8 cellular contexts compared by ENCODE assay signal in genomic region chr15:82262422-82263026, GRCh38. TPM values are rescaled to one million over a fixed set of nuclear protein-coding genes. Genes with fewer than 3 reads are reported as not detected.
DNase-seq lines count a peak whose midpoint lies in the region; ATAC-seq, FAIRE-seq and TF ChIP-seq lines count a peak whose summit lies in the region.

TSS of gene EFL1 (minus strand) at chr15:82262734. CDS start at chr15:82261778, 956 bp downstream.
A gene with protein sequence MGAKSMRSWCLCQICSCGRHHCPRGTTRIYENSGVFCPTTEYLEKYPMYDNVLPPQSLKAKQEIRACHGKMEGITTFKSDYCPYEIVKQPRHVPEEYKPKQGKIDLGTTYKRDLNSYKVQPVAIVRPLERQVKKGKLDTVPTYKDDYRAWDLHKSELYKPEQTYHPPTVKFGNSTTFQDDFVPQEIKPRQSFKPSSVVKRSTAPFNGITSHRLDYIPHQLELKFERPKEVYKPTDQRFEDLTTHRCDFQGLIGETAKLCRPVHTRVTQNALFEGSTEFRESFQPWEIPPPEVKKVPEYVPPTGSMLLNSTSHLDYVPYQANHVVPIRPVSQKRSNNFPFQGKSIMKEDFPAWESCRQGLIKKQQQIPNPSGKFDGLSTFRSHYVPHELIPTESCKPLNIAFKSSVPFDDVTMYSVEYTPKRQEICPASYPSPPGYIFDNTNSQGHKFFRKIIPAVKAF (plus strand): TSS chr15:82262818. CDS start chr15:82262880, 62 bp downstream.

- no peak for FAIRE-seq in bronchial epithelial cell (lab: Jason Lieb, UNC)

- intact Hi-C loops in A673 (cut with micrococcal nuclease; ENCODE audit: unreplicated experiment) = no loop called here

- H3K4me2 ChIP-seq in smooth muscle cell = peak within 1 kb of the TSS; percentile 82

- BruUV-seq in A673 (replicated peaks; lab: Mats Ljungman, UMichigan) = no TSS peak

- peak within 1 kb of the TSS; percentile 73 for H3K9ac ChIP-seq in smooth muscle cell (ENCODE audit: low read depth)

- H3K9me3 ChIP-seq in A673 (ENCODE audit: low read depth, low read length, poor library complexity, severe bottlenecking) = no peaks in the 10 kb centered on the region
- no peaks in the 10 kb centered on the region for H3K9me3 ChIP-seq in smooth muscle cell (replicated peaks; ENCODE audit: low read depth)

- 1% methylated on average over 45 of the region's 57 CpGs for WGBS in smooth muscle cell (ENCODE audit: low lambda C conversion rate)

- H3K4me1 ChIP-seq in A673 (ENCODE audit: insufficient read depth, low read length, poor library complexity, severe bottlenecking) (peaks cover 8% of the 10 kb centered on the region), smooth muscle cell (ENCODE audit: low read depth) (peaks cover 15% of the 10 kb centered on the region)

- TF ChIP-seq CTCF in A673 (conservative IDR thresholded peaks at IDR 0.05; ENCODE audit: low read depth, low read length) = no peak
- TF ChIP-seq CTCF in VCaP (conservative IDR thresholded peaks at IDR 0.05) = no peak
- no peak for TF ChIP-seq CTCF in bronchial epithelial cell (IDR thresholded peaks at IDR 0.05; ENCODE audit: insufficient read depth, low read length, severe bottlenecking)
- TF ChIP-seq CTCF in smooth muscle cell (IDR thresholded peaks at IDR 0.05; ENCODE audit: borderline replicate concordance, insufficient read depth, poor library complexity, severe bottlenecking) = no peak

- H3K27ac ChIP-seq in A673 (ENCODE audit: low read depth, low read length, poor library complexity, severe bottlenecking) = peak within 1 kb of the TSS; percentile 81
- peak within 1 kb of the TSS; percentile 76 for H3K27ac ChIP-seq in VCaP
- H3K27ac ChIP-seq in smooth muscle cell (ENCODE audit: low read depth) = peak within 1 kb of the TSS; percentile 79

- CTCF ChIA-PET in A673 (lab: Charles Lee) = no interaction called here

- POLR2A ChIA-PET in A673 (lab: Charles Lee; ENCODE audit: low non-redundant PET) = no interaction called here

- H3K79me2 ChIP-seq in smooth muscle cell (ENCODE audit: low read depth) = peaks cover 4% of the 10 kb centered on the region

- H3K36me3 ChIP-seq in A673 (ENCODE audit: insufficient read depth, low read length, poor library complexity, severe bottlenecking) (no peaks in the 10 kb centered on the region), bronchial epithelial cell (ENCODE audit: control insufficient read depth, insufficient read depth, low read length) (no peaks in the 10 kb centered on the region), smooth muscle cell (ENCODE audit: low read depth) (no peaks in the 10 kb centered on the region)

- H4K20me1 ChIP-seq in smooth muscle cell (ENCODE audit: low read depth) = no peaks in the 10 kb centered on the region

- H3K27me3 ChIP-seq in A673 (replicated peaks; ENCODE audit: insufficient read depth, low read depth, low read length, poor library complexity) (no peaks in the 10 kb centered on the region), bronchial epithelial cell (ENCODE audit: control insufficient read depth, insufficient read depth, low read length) (no peaks in the 10 kb centered on the region), smooth muscle cell (ENCODE audit: low read depth) (no peaks in the 10 kb centered on the region)

- H3K4me3 ChIP-seq in A673 (ENCODE audit: low read depth, low read length, poor library complexity, severe bottlenecking) (peak within 1 kb of the TSS; percentile 96), bronchial epithelial cell (ENCODE audit: low read depth, low read length) (peak within 1 kb of the TSS; percentile 87), smooth muscle cell (peak within 1 kb of the TSS; percentile 97)

- peak within 1 kb of the TSS; percentile 98 for H2AFZ ChIP-seq in smooth muscle cell (ENCODE audit: low read depth)

- ATAC-seq in GM18861 (IDR thresholded peaks at IDR 0.05; ENCODE audit: unreplicated experiment) (peak; percentile 98), HG03095 (IDR thresholded peaks at IDR 0.05; ENCODE audit: unreplicated experiment) (peak; percentile 94)

- peak; percentile 93 for DNase-seq in A673 (ENCODE audit: low spot score)
- peak; percentile 78 for DNase-seq in NCI-H2171 (lab: John Stamatoyannopoulos, UW)
- peak; percentile 71 for DNase-seq in bronchial epithelial cell (ENCODE audit: low read depth)
- DNase-seq in iPS-NIHi11 (ENCODE audit: low spot score) = peak; percentile 92
- peak; percentile 62 for DNase-seq in smooth muscle cell (lab: John Stamatoyannopoulos, UW; ENCODE audit: unreplicated experiment)

- H3F3A ChIP-seq in smooth muscle cell (ENCODE audit: low read depth) = no peaks in the 10 kb centered on the region

RNA-seq across cellular contexts. Expression of gene EFL1, which starts in this region (rescaled TPM):
- 21.9 and 26.1 TPM in 2 replicates for total RNA-seq in A673 (2021)
- 21.9 and 28.2 TPM in 2 replicates for total RNA-seq in bronchial epithelial cell
- 12.8 and 13.2 TPM in 2 replicates for total RNA-seq in smooth muscle cell
- polyA plus RNA-seq in smooth muscle cell = 4.5 and 9.6 TPM in 2 replicates

RNA-seq across cellular contexts. Expression of the second gene that starts in this region (rescaled TPM):
- 1.5 and 1.9 TPM in 2 replicates for total RNA-seq in A673 (2021)
- total RNA-seq in bronchial epithelial cell = 0.26 and 0.38 TPM in 2 replicates
- 0.54 TPM in 1 of 2 replicates, not detected in the other for total RNA-seq in smooth muscle cell
- polyA plus RNA-seq in smooth muscle cell = 1.2 TPM in 1 of 2 replicates, not detected in the other

Comparison
In these comparisons a context has a peak if more than half of its experiments do, and no peak if none do; other contexts are left out.
1. Peak in every context shown above with its lines: DNase-seq, ATAC-seq, H3K4me3 ChIP-seq and H3K27ac ChIP-seq.